ENCODE assay signal across 14 cellular contexts in genomic region chr7:151793531-151793935, GRCh38.
DNase-seq lines count a peak whose midpoint lies in the region; ATAC-seq, FAIRE-seq and TF ChIP-seq lines count a peak whose summit lies in the region.
"Had no signal": no experiment of that assay in that cellular context is flagged by ENCODE, and none has a peak within 500 bp of the region (broad histone marks: within the 10 kb centered on the region; RNA-seq: fewer than 3 reads in every experiment).

No MANE protein-coding gene starts in this region.

- TF ChIP-seq CTCF in MCF 10A (IDR thresholded peaks at IDR 0.05; ENCODE audit: unreplicated experiment), result no peak
- TF ChIP-seq CTCF in mammary epithelial cell (conservative IDR thresholded peaks at IDR 0.05 in 1 of 2, IDR thresholded peaks at IDR 0.05 in 1 of 2; ENCODE audit: extremely low read depth in 1 of 2, insufficient read depth in 1 of 2, low read depth in 1 of 2, low read length in 2 of 2), result no peak
- TF ChIP-seq CTCF in heart right ventricle (IDR thresholded peaks at IDR 0.05), result no peak
- TF ChIP-seq CTCF in pancreas (IDR thresholded peaks at IDR 0.05), result no peak

- no TSS peak for BruUV-seq in MCF 10A (replicated peaks; lab: Mats Ljungman, UMichigan)
- no TSS peak for BruUV-seq in mammary epithelial cell (replicated peaks; lab: Mats Ljungman, UMichigan)

- dilution Hi-C loops in mammary epithelial cell (cut with HindIII; ENCODE audit: low sequenced_read_pairs), result loop anchor here (10.0 kb wide), 1 partner anchor 51 kb away; no protein-coding TSS in a partner anchor

- WGBS in mammary epithelial cell (ENCODE audit: low coverage, missing lambda C conversion rate), result 68% methylated on average over 13 of the region's 14 CpGs
- WGBS in heart right ventricle, 2 donors, result 87 to 89% methylated on average over 14 of the region's 14 CpGs
- WGBS in pancreas, 2 donors, result 63 to 69% methylated on average over 14 of the region's 14 CpGs

- no peaks in the 10 kb centered on the region for H3K9me3 Mint-ChIP-seq in MCF 10A (ENCODE audit: unreplicated experiment)
- H3K9me3 Mint-ChIP-seq in CD8-positive, alpha-beta memory T cell, result no peaks in the 10 kb centered on the region
- H3K9me3 Mint-ChIP-seq in activated CD4-positive, alpha-beta memory T cell treated with anti-CD3 and anti-CD28 coated beads for 36 hours, result no peaks in the 10 kb centered on the region
- H3K9me3 Mint-ChIP-seq: activated naive CD8-positive, alpha-beta T cell treated with anti-CD3 and anti-CD28 coated beads for 36 hours had no signal

- no peak overlapping the region for H2AFZ ChIP-seq in mammary epithelial cell (ENCODE audit: low read depth, low read length)

- no peak overlapping the region for H3K9ac ChIP-seq in mammary epithelial cell (ENCODE audit: insufficient read depth, low read length)

- intact Hi-C loops in MCF 10A (cut with micrococcal nuclease), result no loop called here
- intact Hi-C loops in mammary epithelial cell (cut with micrococcal nuclease), result no loop called here
- intact Hi-C loops in heart right ventricle (cut with DNase I), result no loop called here
- intact Hi-C loops in pancreas (cut with DNase I), result no loop called here
- intact Hi-C loops in activated CD4-positive, alpha-beta memory T cell treated with anti-CD3 and anti-CD28 coated beads for 36 hours (cut with micrococcal nuclease), result no loop called here

- no peak for FAIRE-seq in pancreas (lab: Jason Lieb, UNC)
- FAIRE-seq: HTR-8/SVneo had no signal

- no peaks in the 10 kb centered on the region for H3K27me3 Mint-ChIP-seq in MCF 10A (ENCODE audit: insufficient read depth, unreplicated experiment)
- peaks cover 0 to 2% of the 10 kb centered on the region in 2 donors for H3K27me3 Mint-ChIP-seq in CD8-positive, alpha-beta memory T cell
- H3K27me3 Mint-ChIP-seq in activated CD4-positive, alpha-beta memory T cell treated with anti-CD3 and anti-CD28 coated beads for 36 hours, result no peaks in the 10 kb centered on the region
- H3K27me3 Mint-ChIP-seq: activated naive CD8-positive, alpha-beta T cell treated with anti-CD3 and anti-CD28 coated beads for 36 hours had no signal

- H3K36me3 ChIP-seq in mammary epithelial cell (ENCODE audit: insufficient read depth, low read length) (no peaks in the 10 kb centered on the region), heart right ventricle (no peaks in the 10 kb centered on the region), pancreas (no peaks in the 10 kb centered on the region)
- H3K36me3 ChIP-seq in CD8-positive, alpha-beta memory T cell (ENCODE audit: insufficient read depth, low read length), result no peaks in the 10 kb centered on the region
- H3K36me3 ChIP-seq: prostate gland had no signal

- in situ Hi-C loops in mammary epithelial cell (cut with MboI; ENCODE audit: low sequenced_read_pairs in 2 of 2), result no loop called here

- no peaks in the 10 kb centered on the region for H3K27me3 ChIP-seq in mammary epithelial cell (ENCODE audit: insufficient read depth, low read length)
- no peaks in the 10 kb centered on the region for H3K27me3 ChIP-seq in heart right ventricle
- H3K27me3 ChIP-seq in pancreas, result no peaks in the 10 kb centered on the region
- H3K27me3 ChIP-seq in CD8-positive, alpha-beta memory T cell (ENCODE audit: insufficient read depth, low read length, poor library complexity, severe bottlenecking), result no peaks in the 10 kb centered on the region

- POLR2A ChIA-PET in MCF 10A (lab: Yijun Ruan, JAX), result no interaction called here
- POLR2A ChIA-PET in CD8-positive, alpha-beta memory T cell (lab: Charles Lee), result no interaction called here
- POLR2A ChIA-PET in activated CD4-positive, alpha-beta memory T cell treated with anti-CD3 and anti-CD28 coated beads for 36 hours (lab: Charles Lee), result no interaction called here

- H3K27ac ChIP-seq in mammary epithelial cell (ENCODE audit: insufficient read depth, low read depth, low read length) (no peak overlapping the region), heart right ventricle (peak overlapping the region in 4 of 10 donors; percentile 9 to 76 (median 48)), pancreas (peak overlapping the region in 3 of 4 donors; percentile 4 to 69 (median 23))
- H3K27ac ChIP-seq in CD8-positive, alpha-beta memory T cell (ENCODE audit: low read depth, low read length), result no peak overlapping the region
- H3K27ac ChIP-seq: prostate gland had no signal

- H3K27ac Mint-ChIP-seq in MCF 10A (ENCODE audit: low read depth, unreplicated experiment), result no peak overlapping the region
- H3K27ac Mint-ChIP-seq in CD8-positive, alpha-beta memory T cell, result no peak overlapping the region
- no peak overlapping the region for H3K27ac Mint-ChIP-seq in activated CD4-positive, alpha-beta memory T cell treated with anti-CD3 and anti-CD28 coated beads for 36 hours
- H3K27ac Mint-ChIP-seq: activated naive CD8-positive, alpha-beta T cell treated with anti-CD3 and anti-CD28 coated beads for 36 hours had no signal

- H3K9me3 ChIP-seq in mammary epithelial cell (replicated peaks; ENCODE audit: insufficient read depth, low read length) (no peaks in the 10 kb centered on the region), heart right ventricle (no peaks in the 10 kb centered on the region), pancreas (no peaks in the 10 kb centered on the region)
- H3K9me3 ChIP-seq in CD8-positive, alpha-beta memory T cell (ENCODE audit: low read length), result no peaks in the 10 kb centered on the region
- H3K9me3 ChIP-seq: prostate gland had no signal

- H3K4me3 ChIP-seq in mammary epithelial cell (replicated peaks in 1 of 3; ENCODE audit: insufficient read depth in 1 of 3, low read depth in 2 of 3, low read length in 3 of 3) (no peak overlapping the region), heart right ventricle (no peak overlapping the region), pancreas (no peak overlapping the region)
- H3K4me3 ChIP-seq in CD8-positive, alpha-beta memory T cell (ENCODE audit: low read length), result no peak overlapping the region
- H3K4me3 ChIP-seq: prostate gland had no signal

- ATAC-seq in heart right ventricle, result peak in 7 of 8 donors; percentile 8 to 64 (median 32)
- peak; percentile 52 to 73 (median 63) for ATAC-seq in pancreas
- no peak for ATAC-seq in GM18868 (IDR thresholded peaks at IDR 0.05; ENCODE audit: unreplicated experiment)
- ATAC-seq in GM18511 (IDR thresholded peaks at IDR 0.05; ENCODE audit: unreplicated experiment), result no peak

- CTCF ChIA-PET in MCF 10A (lab: Yijun Ruan, JAX) (interaction anchor here (0.6 to 8.3 kb wide), 5 partner anchors 11 to 139 kb away, joined by 3 to 92 read pairs (median 3); no protein-coding TSS in a partner anchor), mammary epithelial cell (lab: Charles Lee; ENCODE audit: low non-redundant PET) (no interaction called here)
- CTCF ChIA-PET in CD8-positive, alpha-beta memory T cell (lab: Charles Lee), result interaction anchor here (2.7 kb wide), 1 partner anchor 10 kb away, joined by 14 read pairs; no protein-coding TSS in a partner anchor
- CTCF ChIA-PET in activated CD4-positive, alpha-beta memory T cell treated with anti-CD3 and anti-CD28 coated beads for 36 hours (lab: Charles Lee), result interaction anchor here (9.0 kb wide), 1 partner anchor 10 kb away, joined by 90 read pairs; no protein-coding TSS in a partner anchor

- no peak overlapping the region for H3K4me3 Mint-ChIP-seq in MCF 10A (ENCODE audit: unreplicated experiment)
- peak overlapping the region in 1 of 7 donors; percentile 69 for H3K4me3 Mint-ChIP-seq in CD8-positive, alpha-beta memory T cell
- H3K4me3 Mint-ChIP-seq in activated CD4-positive, alpha-beta memory T cell treated with anti-CD3 and anti-CD28 coated beads for 36 hours, result no peak overlapping the region
- H3K4me3 Mint-ChIP-seq: activated naive CD8-positive, alpha-beta T cell treated with anti-CD3 and anti-CD28 coated beads for 36 hours had no signal

- DNase-seq in MCF 10A (ENCODE audit: unreplicated experiment), result peak; percentile 72
- DNase-seq in mammary epithelial cell, result no peak
- DNase-seq in heart right ventricle, result peak in 1 of 2 donors; percentile 57
- peak in 4 of 6 donors; percentile 45 to 66 (median 56) for DNase-seq in pancreas
- DNase-seq in CD8-positive, alpha-beta memory T cell, result no peak
- DNase-seq in activated CD4-positive, alpha-beta memory T cell treated with anti-CD3 and anti-CD28 coated beads for 36 hours, result no peak
- DNase-seq: activated naive CD8-positive, alpha-beta T cell treated with anti-CD3 and anti-CD28 coated beads for 36 hours; NCI-H1092 treated with DMSO at 0.1 percent for 48 hours; NCI-H226; stimulated activated naive CD4-positive, alpha-beta T cell treated with Interleukin-2 at 50 U/mL for 16 hours had no signal

- H3K79me2 ChIP-seq in mammary epithelial cell (ENCODE audit: insufficient read depth, low read length), result no peaks in the 10 kb centered on the region

- peaks cover 21% of the 10 kb centered on the region for H3K4me1 Mint-ChIP-seq in MCF 10A (ENCODE audit: insufficient read depth, unreplicated experiment)
- H3K4me1 Mint-ChIP-seq in CD8-positive, alpha-beta memory T cell, result peaks cover 20 to 39% (median 37%) of the 10 kb centered on the region in 3 donors
- H3K4me1 Mint-ChIP-seq in activated CD4-positive, alpha-beta memory T cell treated with anti-CD3 and anti-CD28 coated beads for 36 hours (ENCODE audit: low read depth), result peaks cover 42% of the 10 kb centered on the region

- H3K4me2 ChIP-seq in mammary epithelial cell (ENCODE audit: insufficient read depth, low read depth, low read length), result no peak overlapping the region

- no peaks in the 10 kb centered on the region for H4K20me1 ChIP-seq in mammary epithelial cell (ENCODE audit: insufficient read depth, low read length)

- no peaks in the 10 kb centered on the region for H3K36me3 Mint-ChIP-seq in MCF 10A (ENCODE audit: insufficient read depth, unreplicated experiment)
- H3K36me3 Mint-ChIP-seq in CD8-positive, alpha-beta memory T cell, result peaks cover 0 to 4% (median 0%) of the 10 kb centered on the region in 3 donors
- H3K36me3 Mint-ChIP-seq in activated CD4-positive, alpha-beta memory T cell treated with anti-CD3 and anti-CD28 coated beads for 36 hours, result no peaks in the 10 kb centered on the region
- H3K36me3 Mint-ChIP-seq: activated naive CD8-positive, alpha-beta T cell treated with anti-CD3 and anti-CD28 coated beads for 36 hours had no signal

- peaks cover 14% of the 10 kb centered on the region for H3K4me1 ChIP-seq in mammary epithelial cell (ENCODE audit: insufficient read depth, low read length)
- peaks cover 0 to 65% (median 10%) of the 10 kb centered on the region in 9 donors for H3K4me1 ChIP-seq in heart right ventricle
- H3K4me1 ChIP-seq in pancreas, result peaks cover 3 to 11% (median 8%) of the 10 kb centered on the region in 3 donors
- peaks cover 7% of the 10 kb centered on the region for H3K4me1 ChIP-seq in CD8-positive, alpha-beta memory T cell (ENCODE audit: insufficient read depth, low read length)
- H3K4me1 ChIP-seq: prostate gland had no signal

Comparison
In these comparisons a context has a peak if more than half of its experiments do, and no peak if none do; other contexts are left out.
1. DNase-seq: peak in MCF 10A (single experiment) and pancreas (4 of 6); none in mammary epithelial cell (single experiment), CD8-positive, alpha-beta memory T cell (0 of 5) and activated CD4-positive, alpha-beta memory T cell treated with anti-CD3 and anti-CD28 coated beads for 36 hours (single experiment).
2. H3K27ac ChIP-seq: peak in pancreas (3 of 4); none in mammary epithelial cell (single experiment) and CD8-positive, alpha-beta memory T cell (single experiment).
3. ATAC-seq: peak in heart right ventricle (7 of 8) and pancreas (4 of 4); none in GM18868 (single experiment) and GM18511 (single experiment).